ENCODE assay signal across 8 cellular contexts in the genomic region with DNA sequence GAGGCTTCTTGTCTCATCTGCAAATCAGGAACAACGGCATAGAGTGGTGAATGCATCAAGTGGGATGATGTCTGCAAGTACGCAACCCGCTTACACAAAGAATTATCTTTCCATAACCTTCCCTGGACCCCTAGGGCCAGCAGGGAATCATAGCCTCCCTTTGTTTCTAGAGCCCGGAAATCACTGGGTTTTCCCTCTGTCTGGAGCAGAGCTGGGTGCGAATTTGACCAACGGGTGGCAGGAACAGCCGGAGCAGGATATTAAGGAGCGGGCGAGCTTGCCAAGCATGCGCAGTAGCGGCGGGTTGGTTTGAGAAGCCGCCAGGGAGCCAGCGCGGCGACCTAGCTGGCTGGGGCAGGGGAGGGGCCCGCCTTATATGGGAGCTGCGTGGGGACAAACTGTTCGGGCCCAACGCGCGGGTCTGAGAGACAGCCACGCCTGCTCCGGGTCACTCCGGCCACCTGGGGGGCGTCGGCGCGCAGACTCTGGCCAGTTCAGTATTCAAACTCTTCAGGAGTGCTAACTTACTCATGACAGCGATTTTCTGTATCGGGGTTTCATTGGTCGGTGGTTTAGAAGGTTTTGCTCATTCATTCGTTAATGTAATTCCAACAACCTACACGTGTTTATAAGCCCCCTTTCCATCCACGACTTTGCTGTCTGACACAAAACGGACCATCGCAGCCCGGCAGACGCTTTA. TPM values are rescaled to one million over a fixed set of nuclear protein-coding genes. Genes with fewer than 3 reads are reported as not detected.
DNase-seq lines count a peak whose midpoint lies in the region; ATAC-seq and TF ChIP-seq lines count a peak whose summit lies in the region.

No MANE protein-coding gene starts in this region.

- whole genome bisulfite sequencing in lower leg skin, 2 donors = 7% methylated on average over 30 to 37 of the region's 39 CpGs

- H3K9ac ChIP-seq in duodenal mucosa (ENCODE audit: low read depth in 1 of 2, low read length in 2 of 2) = peak overlapping the region; percentile 36 to 73

- H3K9me3 ChIP-seq in duodenal mucosa (ENCODE audit: control insufficient read depth in 1 of 2, low read length in 2 of 2) = no peaks in the 10 kb centered on the region

- no peak overlapping the region for H3K27ac ChIP-seq in duodenal mucosa (ENCODE audit: low read depth, low read length)

- no peak for TF ChIP-seq CTCF in lower leg skin (IDR thresholded peaks at IDR 0.05)

- TF ChIP-seq POLR2A in lower leg skin (IDR thresholded peaks at IDR 0.05) = no peak

- DNase-seq in NCI-H187 (lab: John Stamatoyannopoulos, UW) (peak; percentile 6 to 35), NCI-H187 treated with DMSO at 0.1 percent for 48 hours (lab: John Stamatoyannopoulos, UW) (no peak), NCI-H524 (lab: John Stamatoyannopoulos, UW) (peak; percentile 89 to 91), lower leg skin (ENCODE audit: low spot score in 2 of 2) (peak; percentile 76 to 97)
- DNase-seq in activated CD4-positive, alpha-beta T cell treated with anti-CD3 and anti-CD28 coated beads, Interleukin-2, amount 50 U/mL, for 48 hours = peak; percentile 77 to 82
- DNase-seq in stimulated activated CD4-positive, alpha-beta T cell treated with anti-CD3 and anti-CD28 coated beads, Interleukin-2, amount 100 ng/mL, for 48 hours = peak; percentile 63 to 75

- peak; percentile 66 for ATAC-seq in HG02981 (IDR thresholded peaks at IDR 0.05; ENCODE audit: unreplicated experiment)

- no peaks in the 10 kb centered on the region for H3K36me3 ChIP-seq in duodenal mucosa (ENCODE audit: control insufficient read depth in 1 of 2, insufficient read depth in 2 of 2, low read length in 2 of 2)

- H3K4me1 ChIP-seq in duodenal mucosa (ENCODE audit: control insufficient read depth in 1 of 2, insufficient read depth in 2 of 2, low read length in 2 of 2) = peaks cover 30 to 38% of the 10 kb centered on the region in 2 donors

- H3K4me3 ChIP-seq in duodenal mucosa (ENCODE audit: low read depth in 1 of 2, low read length in 2 of 2) = peak overlapping the region; percentile 74 to 75
- no peak overlapping the region for H3K4me3 ChIP-seq in lower leg skin (ENCODE audit: low read depth, poor library complexity, severe bottlenecking)

- intact Hi-C loops in lower leg skin (cut with DNase I; ENCODE audit: low total_unique reads) = no loop called here

- H3K27me3 ChIP-seq in duodenal mucosa (ENCODE audit: control insufficient read depth in 1 of 2, insufficient read depth in 2 of 2, low read length in 2 of 2) = no peaks in the 10 kb centered on the region

RNA-seq across cellular contexts. Expression of gene KIF16B, which starts 1.6 kb away (rescaled TPM):
- 10 to 100 TPM; 22.2 to 59.2 (median 31.4) TPM for total RNA-seq in lower leg skin
